In genomic region chr18:48544661-48545415, GRCh38 we compare ENCODE assay signal across 17 cellular contexts. TPM values are rescaled to one million over a fixed set of nuclear protein-coding genes. Genes with fewer than 3 reads are reported as not detected.
A peak's percentile ranks its signal among the peaks of the same experiment; 100 is the strongest.
DNase-seq lines count a peak whose midpoint lies in the region; ATAC-seq and TF ChIP-seq lines count a peak whose summit lies in the region.
"Had no signal": no experiment of that assay in that cellular context is flagged by ENCODE, and none has a peak within 500 bp of the region (broad histone marks: within the 10 kb centered on the region; RNA-seq: fewer than 3 reads in every experiment).

No MANE protein-coding gene starts in this region.

- H3K4me1 Mint-ChIP-seq in H9, result peaks cover 76 to 77% of the 10 kb centered on the region in 2 experiments

- H3K9ac ChIP-seq in H9 (ENCODE audit: extremely low read depth, insufficient read length, low read length), result no peak overlapping the region
- peak overlapping the region; percentile 6 for H3K9ac ChIP-seq in adipocyte (ENCODE audit: low read length)

- H3K36me3 ChIP-seq in adipocyte (ENCODE audit: control insufficient read depth, insufficient read depth, low read length, severe bottlenecking), result no peaks in the 10 kb centered on the region
- H3K36me3 ChIP-seq in hepatocyte (replicated peaks; ENCODE audit: insufficient read depth, low read depth), result no peaks in the 10 kb centered on the region
- H3K36me3 ChIP-seq: lower lobe of right lung, neutrophil had no signal

- no peaks in the 10 kb centered on the region for H3K9me3 Mint-ChIP-seq in H9
- H3K9me3 Mint-ChIP-seq: activated CD4-positive, alpha-beta T cell treated with anti-CD3 and anti-CD28 coated beads, Interleukin-2, amount 10 ng/mL, durations not matched to agents 7 days and 5 days; activated naive CD8-positive, alpha-beta T cell treated with anti-CD3 and anti-CD28 coated beads, Interleukin-2, amount 50 U/mL, for 24 hours; activated T-cell treated with anti-CD3 and anti-CD28 coated beads, Interleukin-2, amount 50 U/mL, for 24 hours; stimulated activated naive CD8-positive, alpha-beta T cell treated with anti-CD3 and anti-CD28 coated beads, Interleukin-15, Interleukin-2, amounts not matched to agents 100 ng/mL and 50 ng/mL, for 24 hours had no signal

- H3K27me3 Mint-ChIP-seq in H9 (ENCODE audit: low read depth), result peaks cover 54% of the 10 kb centered on the region

- peaks cover 4% of the 10 kb centered on the region for H3K79me1 ChIP-seq in H9 (ENCODE audit: insufficient read depth, low read depth, low read length, poor library complexity, severe bottlenecking)

- TF ChIP-seq CTCF in H9 (conservative IDR thresholded peaks at IDR 0.05) (no peak), hepatocyte (IDR thresholded peaks at IDR 0.05; ENCODE audit: poor library complexity) (no peak), GM13977 (IDR thresholded peaks at IDR 0.05; ENCODE audit: extremely low read depth, insufficient read depth, missing control alignments) (no peak)

- no peaks in the 10 kb centered on the region for H3K9me2 ChIP-seq in hepatocyte (replicated peaks; ENCODE audit: insufficient read depth)

- no peak overlapping the region for H2BK5ac ChIP-seq in H9 (ENCODE audit: insufficient read length, low read length)

- H4K20me1 ChIP-seq in H9 (ENCODE audit: control insufficient read depth, insufficient read depth, insufficient read length) (no peaks in the 10 kb centered on the region), hepatocyte (ENCODE audit: insufficient read depth, poor library complexity, severe bottlenecking) (peaks cover 19% of the 10 kb centered on the region)

- H2BK15ac ChIP-seq in H9 (ENCODE audit: low read depth, low read length), result no peak overlapping the region

- no peak overlapping the region for H4K91ac ChIP-seq in H9 (ENCODE audit: insufficient read length, low read depth, low read length)

- no peak overlapping the region for H3K56ac ChIP-seq in H9 (ENCODE audit: insufficient read length, low read depth, low read length)

- H3K18ac ChIP-seq in H9 (ENCODE audit: insufficient read length, low read depth, low read length), result peak overlapping the region; percentile 49

- peak overlapping the region; percentile 25 for H3K14ac ChIP-seq in H9 (ENCODE audit: insufficient read depth, low read length)

- no peak overlapping the region for H2AK5ac ChIP-seq in H9 (ENCODE audit: insufficient read length, low read length)

- in situ Hi-C loops in GM13977 (cut with MboI; ENCODE audit: low pct_unique_long_range_greater_than_20kb, low sequenced_read_pairs, unreplicated experiment), result no loop called here

- H2AFZ ChIP-seq in H9 (ENCODE audit: low read length) (no peak overlapping the region), hepatocyte (no peak overlapping the region)

- WGBS in H9 (ENCODE audit: extremely low coverage, insufficient read length, low lambda C conversion rate), result no CpG with 5 or more reads among the region's 16 CpGs
- 90% methylated on average over 16 of the region's 16 CpGs for WGBS in hepatocyte (ENCODE audit: low lambda C conversion rate, missing lambda C conversion rate)

- H3K9me3 ChIP-seq in H9 (ENCODE audit: control insufficient read depth, low read depth, low read length) (no peaks in the 10 kb centered on the region), adipocyte (ENCODE audit: control insufficient read depth, low read length) (no peaks in the 10 kb centered on the region), hepatocyte (ENCODE audit: low read depth) (no peaks in the 10 kb centered on the region)
- H3K9me3 ChIP-seq: lower lobe of right lung, neutrophil had no signal

- H3K36me3 Mint-ChIP-seq in H9 (ENCODE audit: insufficient read depth in 1 of 3, low read depth in 3 of 3), result peaks cover 0 to 7% (median 3%) of the 10 kb centered on the region in 3 experiments; a peak in 3 of 7 replicates

- H3K27ac ChIP-seq in H9 (ENCODE audit: insufficient read length, low read depth, low read length) (no peak overlapping the region), hepatocyte (peak overlapping the region; percentile 52)
- H3K27ac ChIP-seq: C4-2B, neutrophil had no signal

- H3K27me3 ChIP-seq in H9 (ENCODE audit: insufficient read depth, low read length) (no peaks in the 10 kb centered on the region), adipocyte (replicated peaks; ENCODE audit: control insufficient read depth, insufficient read depth, low read length) (no peaks in the 10 kb centered on the region), hepatocyte (no peaks in the 10 kb centered on the region)

- intact Hi-C loops in sciatic nerve (cut with DNase I), result no loop called here

- ATAC-seq in sciatic nerve (no peak), GM21423 (IDR thresholded peaks at IDR 0.05; ENCODE audit: unreplicated experiment) (no peak)
- ATAC-seq: activated naive CD8-positive, alpha-beta T cell treated with anti-CD3 and anti-CD28 coated beads, Interleukin-2, amount 50 U/mL, for 24 hours had no signal

- H3T11ph ChIP-seq in H9 (ENCODE audit: low read length), result no peak overlapping the region

- H3K4me2 ChIP-seq in H9 (ENCODE audit: insufficient read depth, insufficient read length, low read length) (no peak overlapping the region), hepatocyte (peak overlapping the region; percentile 17)

- H3K79me2 ChIP-seq in H9 (ENCODE audit: insufficient read depth, low read length) (no peaks in the 10 kb centered on the region), hepatocyte (peaks cover 80% of the 10 kb centered on the region)

- H3K23ac ChIP-seq in H9 (ENCODE audit: insufficient read length, low read depth, low read length), result no peak overlapping the region

- H3K4me1 ChIP-seq in H9 (ENCODE audit: insufficient read depth, low read length), result peaks cover 33% of the 10 kb centered on the region; the same call in 1 of the 2 replicates
- peaks cover 68% of the 10 kb centered on the region for H3K4me1 ChIP-seq in adipocyte (ENCODE audit: control insufficient read depth, insufficient read depth, low read length)
- H3K4me1 ChIP-seq in hepatocyte (ENCODE audit: insufficient read depth), result peaks cover 63% of the 10 kb centered on the region

- H3K27ac Mint-ChIP-seq in H9, result peak overlapping the region in 2 of 3 experiments; percentile 52 to 93; a peak in 4 of 7 replicates
- H3K27ac Mint-ChIP-seq: activated CD4-positive, alpha-beta T cell treated with anti-CD3 and anti-CD28 coated beads, Interleukin-2, amount 10 ng/mL, durations not matched to agents 7 days and 5 days; activated naive CD8-positive, alpha-beta T cell treated with anti-CD3 and anti-CD28 coated beads, Interleukin-2, amount 50 U/mL, for 24 hours; activated T-cell treated with anti-CD3 and anti-CD28 coated beads, Interleukin-2, amount 50 U/mL, for 24 hours; stimulated activated naive CD8-positive, alpha-beta T cell treated with anti-CD3 and anti-CD28 coated beads, Interleukin-15, Interleukin-2, amounts not matched to agents 100 ng/mL and 50 ng/mL, for 24 hours had no signal

- H3K4me3 Mint-ChIP-seq in H9, result peak overlapping the region in 1 of 2 experiments; percentile 13; a peak in 2 of 5 replicates
- H3K4me3 Mint-ChIP-seq: activated CD4-positive, alpha-beta T cell treated with anti-CD3 and anti-CD28 coated beads, Interleukin-2, amount 10 ng/mL, durations not matched to agents 7 days and 5 days; activated naive CD8-positive, alpha-beta T cell treated with anti-CD3 and anti-CD28 coated beads, Interleukin-2, amount 50 U/mL, for 24 hours; activated T-cell treated with anti-CD3 and anti-CD28 coated beads, Interleukin-2, amount 50 U/mL, for 24 hours; stimulated activated naive CD8-positive, alpha-beta T cell treated with anti-CD3 and anti-CD28 coated beads, Interleukin-15, Interleukin-2, amounts not matched to agents 100 ng/mL and 50 ng/mL, for 24 hours had no signal

- H3K4me3 ChIP-seq in adipocyte (ENCODE audit: low read length) (no peak overlapping the region), hepatocyte (no peak overlapping the region)
- H3K4me3 ChIP-seq: lower lobe of right lung had no signal

- H3K4ac ChIP-seq in H9 (ENCODE audit: low read depth, low read length), result no peak overlapping the region

- no peak overlapping the region for H4K8ac ChIP-seq in H9 (replicated peaks; ENCODE audit: insufficient read length, low read depth, low read length)

- no peak for DNase-seq in H9
- DNase-seq in adipocyte (ENCODE audit: low read depth), result no peak
- DNase-seq in hepatocyte (ENCODE audit: low spot score), result no peak
- DNase-seq in sciatic nerve (ENCODE audit: low spot score), result peak; percentile 28
- DNase-seq in AG08395 (ENCODE audit: low spot score), result no peak
- no peak for DNase-seq in NCI-H2081 (lab: John Stamatoyannopoulos, UW)
- DNase-seq in GM13977 (ENCODE audit: low spot score), result no peak
- DNase-seq: activated CD4-positive, alpha-beta T cell treated with anti-CD3 and anti-CD28 coated beads, Interleukin-2, amount 10 ng/mL, durations not matched to agents 7 days and 5 days; activated naive CD8-positive, alpha-beta T cell treated with anti-CD3 and anti-CD28 coated beads, Interleukin-2, amount 50 U/mL, for 24 hours; activated T-cell treated with anti-CD3 and anti-CD28 coated beads, Interleukin-2, amount 50 U/mL, for 24 hours; cortex of kidney; DMS79 had no signal

- H4K5ac ChIP-seq in H9 (ENCODE audit: insufficient read length, low read depth, low read length), result no peak overlapping the region

- peaks cover 13% of the 10 kb centered on the region for H3K23me2 ChIP-seq in H9 (ENCODE audit: insufficient read length, low read depth, low read length, poor library complexity, severe bottlenecking)

- H2BK120ac ChIP-seq in H9 (ENCODE audit: low read depth, low read length, poor library complexity, severe bottlenecking), result no peak overlapping the region

- H2BK12ac ChIP-seq in H9 (ENCODE audit: insufficient read length, low read depth, low read length), result no peak overlapping the region

- no peak overlapping the region for H2BK20ac ChIP-seq in H9 (ENCODE audit: low read depth, low read length, poor library complexity, severe bottlenecking)

RNA-seq across cellular contexts. Expression of gene CTIF, which starts 6.0 kb away (rescaled TPM):
- total RNA-seq in H9 (2021) (14.4 and 15.8 TPM in 2 replicates), hepatocyte (24.0 and 27.9 TPM in 2 replicates), sciatic nerve (81.9 TPM)
- polyA plus RNA-seq in hepatocyte, result 22.1 and 24.9 TPM in 2 replicates
